15 cellular contexts compared by ENCODE assay signal in the genomic region with DNA sequence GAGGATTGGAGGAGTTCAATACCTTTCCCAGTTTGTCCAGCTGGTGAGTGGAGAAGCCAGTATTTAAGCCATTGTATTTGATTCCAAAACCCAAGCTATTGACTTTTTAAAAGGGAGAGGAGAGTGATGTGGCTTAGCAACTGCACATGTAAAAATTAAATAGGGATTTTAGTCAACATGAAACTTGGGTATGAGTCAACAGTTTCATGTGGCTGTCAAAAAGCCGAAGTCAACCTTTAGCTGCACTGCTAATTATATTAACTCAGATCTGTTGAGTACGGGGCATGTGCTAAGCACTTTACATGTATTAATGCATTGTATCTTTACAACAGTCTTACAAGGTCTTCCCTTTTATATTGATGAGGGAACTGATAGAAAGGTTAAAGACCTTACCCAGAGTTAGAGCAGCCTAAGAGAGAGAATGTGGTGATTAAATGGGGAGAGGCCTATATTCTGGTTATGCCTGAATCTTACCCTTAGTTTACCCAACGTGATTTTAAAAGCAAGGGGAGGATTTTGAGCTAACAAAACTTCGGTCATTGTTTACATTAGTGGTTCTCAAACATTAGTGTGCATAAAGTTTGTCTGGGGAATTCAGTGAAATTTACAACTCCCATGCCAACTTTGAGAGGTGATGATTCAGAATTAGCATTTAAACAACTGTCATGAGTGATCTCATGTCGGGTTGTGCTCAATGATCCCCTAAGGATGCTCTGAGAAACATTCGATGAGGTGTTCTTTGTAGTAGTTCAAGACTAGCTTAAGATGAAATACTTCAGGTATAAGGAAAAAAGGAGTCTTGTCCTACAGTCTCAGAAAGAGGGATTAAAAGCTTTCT.
A peak's percentile ranks its signal among the peaks of the same experiment; 100 is the strongest.
DNase-seq lines count a peak whose midpoint lies in the region; ATAC-seq lines count a peak whose summit lies in the region.
"Had no signal": no experiment of that assay in that cellular context is flagged by ENCODE, and none has a peak within 500 bp of the region (broad histone marks: within the 10 kb centered on the region; RNA-seq: fewer than 3 reads in every experiment).

No MANE protein-coding gene starts in this region.

- peaks cover 0 to 3% of the 10 kb centered on the region in 2 donors for H3K4me1 Mint-ChIP-seq in stimulated activated naive B cell treated with anti-CD40 and anti-IgM and Interleukin-4, amounts not matched to agents 10 μg/mL and 1 μg/mL and 100 μg/mL, for 72 hours

- peaks cover 12 to 20% of the 10 kb centered on the region in 2 donors for H3K27me3 Mint-ChIP-seq in stimulated activated naive B cell treated with anti-CD40 and anti-IgM and Interleukin-4, amounts not matched to agents 10 μg/mL and 1 μg/mL and 100 μg/mL, for 72 hours

- H3K9me3 Mint-ChIP-seq in stimulated activated naive B cell treated with anti-CD40 and anti-IgM and Interleukin-4, amounts not matched to agents 10 μg/mL and 1 μg/mL and 100 μg/mL, for 72 hours = peaks cover 7 to 8% of the 10 kb centered on the region in 2 donors
- H3K9me3 Mint-ChIP-seq: natural killer cell treated with Interleukin-12 subunit alpha and Interleukin-12 subunit beta and Interleukin-15 and Interleukin-18, amount 100 ng/mL, for 72 hours had no signal

- peak; percentile 55 to 56 for ATAC-seq in activated CD4-positive, CD25-positive, alpha-beta regulatory T cell treated with anti-CD3 and anti-CD28 coated beads, Interleukin-2, amount 50 U/mL, for 24 hours
- peak; percentile 99 for ATAC-seq in GM21786 (IDR thresholded peaks at IDR 0.05; ENCODE audit: unreplicated experiment)
- ATAC-seq in HG03342 (IDR thresholded peaks at IDR 0.05; ENCODE audit: unreplicated experiment) = peak; percentile 96
- ATAC-seq in stimulated activated naive B cell treated with anti-CD40 and anti-IgM and Interleukin-4, amounts not matched to agents 10 μg/mL and 1 μg/mL and 100 μg/mL, for 72 hours (replicated peaks) = peak; percentile 76 to 79

- H3K36me3 Mint-ChIP-seq in stimulated activated naive B cell treated with anti-CD40 and anti-IgM and Interleukin-4, amounts not matched to agents 10 μg/mL and 1 μg/mL and 100 μg/mL, for 72 hours = no peaks in the 10 kb centered on the region

- DNase-seq in activated CD4-positive, CD25-positive, alpha-beta regulatory T cell (lab: John Stamatoyannopoulos, UW) = no peak
- no peak for DNase-seq in stimulated activated naive B cell treated with anti-CD40 and anti-IgM and Interleukin-4, amounts not matched to agents 10 μg/mL and 1 μg/mL and 100 μg/mL, for 72 hours
- DNase-seq in DMS114 treated with DMSO at 0.1 percent for 48 hours (lab: John Stamatoyannopoulos, UW; ENCODE audit: unreplicated experiment) = no peak
- no peak for DNase-seq in foreskin melanocyte
- no peak for DNase-seq in NCI-H1105 treated with DMSO at 0.1 percent for 48 hours (lab: John Stamatoyannopoulos, UW)
- DNase-seq: activated CD4-positive, alpha-beta T cell treated with anti-CD3 and anti-CD28 coated beads, Interleukin-2, amount 50 U/mL, for 1 hour; amniotic stem cell; EL; NCI-H1436 treated with DMSO at 0.1 percent for 48 hours; SIG-M5; trophoblast cell had no signal

- no peak overlapping the region for H3K4me3 Mint-ChIP-seq in stimulated activated naive B cell treated with anti-CD40 and anti-IgM and Interleukin-4, amounts not matched to agents 10 μg/mL and 1 μg/mL and 100 μg/mL, for 72 hours
- H3K4me3 Mint-ChIP-seq: natural killer cell treated with Interleukin-12 subunit alpha and Interleukin-12 subunit beta and Interleukin-15 and Interleukin-18, amount 100 ng/mL, for 72 hours had no signal

- no peak overlapping the region for H3K27ac Mint-ChIP-seq in stimulated activated naive B cell treated with anti-CD40 and anti-IgM and Interleukin-4, amounts not matched to agents 10 μg/mL and 1 μg/mL and 100 μg/mL, for 72 hours
- H3K27ac Mint-ChIP-seq: natural killer cell treated with Interleukin-12 subunit alpha and Interleukin-12 subunit beta and Interleukin-15 and Interleukin-18, amount 100 ng/mL, for 72 hours had no signal
